In genomic region chr16:57413301-57413730, GRCh38 we compare ENCODE assay signal across 15 cellular contexts. TPM values are rescaled to one million over a fixed set of nuclear protein-coding genes. Genes with fewer than 3 reads are reported as not detected.
DNase-seq lines count a peak whose midpoint lies in the region; ATAC-seq and TF ChIP-seq lines count a peak whose summit lies in the region.
"Had no signal": no experiment of that assay in that cellular context is flagged by ENCODE, and none has a peak within 500 bp of the region (broad histone marks: within the 10 kb centered on the region; RNA-seq: fewer than 3 reads in every experiment).

No MANE protein-coding gene starts in this region.

- no peak overlapping the region for H3K27ac Mint-ChIP-seq in naive thymus-derived CD4-positive, alpha-beta T cell
- H3K27ac Mint-ChIP-seq: CD8-positive, alpha-beta T cell had no signal

- intact Hi-C loops in OCI-LY7 (cut with micrococcal nuclease; ENCODE audit: unreplicated experiment): loop anchor here (1.0 to 10.0 kb wide), 3 partner anchors 113 to 231 kb away; partner anchors contain the start of genes PSME3IP1 and RSPRY1
- intact Hi-C loops in naive thymus-derived CD4-positive, alpha-beta T cell (cut with micrococcal nuclease): no loop called here
- intact Hi-C loops in breast epithelium (cut with DNase I; ENCODE audit: low total_unique reads): no loop called here

- TF ChIP-seq POLR2A in breast epithelium (IDR thresholded peaks at IDR 0.05): no peak

- no peak overlapping the region for H3K4me3 Mint-ChIP-seq in naive thymus-derived CD4-positive, alpha-beta T cell
- H3K4me3 Mint-ChIP-seq: CD8-positive, alpha-beta T cell had no signal

- peaks cover 31% of the 10 kb centered on the region for H3K4me1 ChIP-seq in OCI-LY7 (ENCODE audit: insufficient read depth, low read length, poor library complexity, severe bottlenecking)
- H3K4me1 ChIP-seq in naive thymus-derived CD4-positive, alpha-beta T cell (ENCODE audit: control insufficient read depth in 2 of 2, insufficient read depth in 2 of 2, low read length in 2 of 2): peaks cover 3 to 10% of the 10 kb centered on the region in 2 donors
- no peaks in the 10 kb centered on the region for H3K4me1 ChIP-seq in breast epithelium

- no peaks in the 10 kb centered on the region for H4K20me1 ChIP-seq in OCI-LY7 (ENCODE audit: insufficient read depth, low read length)

- H3K36me3 ChIP-seq in OCI-LY7 (ENCODE audit: insufficient read depth, low read length) (no peaks in the 10 kb centered on the region), breast epithelium (no peaks in the 10 kb centered on the region)
- H3K36me3 ChIP-seq in naive thymus-derived CD4-positive, alpha-beta T cell (ENCODE audit: control insufficient read depth in 2 of 3, insufficient read depth in 3 of 3, low read length in 3 of 3): no peaks in the 10 kb centered on the region
- H3K36me3 ChIP-seq: right lobe of liver had no signal

- peaks cover 0 to 2% (median 0%) of the 10 kb centered on the region in 11 donors for H3K9me3 Mint-ChIP-seq in naive thymus-derived CD4-positive, alpha-beta T cell
- H3K9me3 Mint-ChIP-seq: CD8-positive, alpha-beta T cell had no signal

- H3K4me2 ChIP-seq in OCI-LY7 (ENCODE audit: low read length): peak overlapping the region; percentile 63

- peak overlapping the region; percentile 69 for H3K27ac ChIP-seq in OCI-LY7 (ENCODE audit: low read depth, low read length, poor library complexity, severe bottlenecking)
- no peak overlapping the region for H3K27ac ChIP-seq in substantia nigra (ENCODE audit: low read depth, low read length, poor library complexity, severe bottlenecking)
- H3K27ac ChIP-seq in naive thymus-derived CD4-positive, alpha-beta T cell (ENCODE audit: low read depth, low read length): no peak overlapping the region
- no peak overlapping the region for H3K27ac ChIP-seq in breast epithelium
- H3K27ac ChIP-seq: right lobe of liver had no signal

- H3K4me3 ChIP-seq in OCI-LY7 (ENCODE audit: low read depth, low read length, poor library complexity, severe bottlenecking): peak overlapping the region; percentile 0
- no peak overlapping the region for H3K4me3 ChIP-seq in naive thymus-derived CD4-positive, alpha-beta T cell (ENCODE audit: low read length)
- H3K4me3 ChIP-seq in breast epithelium: no peak overlapping the region
- H3K4me3 ChIP-seq: right lobe of liver had no signal

- H3K36me3 Mint-ChIP-seq in naive thymus-derived CD4-positive, alpha-beta T cell: no peaks in the 10 kb centered on the region
- H3K36me3 Mint-ChIP-seq: CD8-positive, alpha-beta T cell had no signal

- ATAC-seq in GM19455 (IDR thresholded peaks at IDR 0.05; ENCODE audit: unreplicated experiment) (peak; percentile 65), HG02973 (IDR thresholded peaks at IDR 0.05; ENCODE audit: unreplicated experiment) (peak; percentile 55)
- no peak for ATAC-seq in naive thymus-derived CD4-positive, alpha-beta T cell
- ATAC-seq: CD8-positive, alpha-beta T cell; right lobe of liver had no signal

- POLR2A ChIA-PET in OCI-LY7 (lab: Charles Lee): interaction anchor here (0.5 to 1.3 kb wide), 6 partner anchors 9 to 114 kb away, joined by 3 to 5 read pairs (median 3); partner anchors contain the start of genes CIAPIN1 and COQ9
- POLR2A ChIA-PET in naive thymus-derived CD4-positive, alpha-beta T cell (lab: Charles Lee): no interaction called here

- peak; percentile 82 for DNase-seq in GM13976 (ENCODE audit: low spot score)
- peak; percentile 94 for DNase-seq in OCI-LY7 (ENCODE audit: low spot score)
- no peak for DNase-seq in substantia nigra (lab: John Stamatoyannopoulos, UW)
- DNase-seq in naive thymus-derived CD4-positive, alpha-beta T cell: no peak
- no peak for DNase-seq in breast epithelium (ENCODE audit: low spot score in 2 of 2)
- no peak for DNase-seq in T-helper 9 cell
- DNase-seq: activated CD4-positive, alpha-beta T cell treated with anti-CD3 and anti-CD28 coated beads, Interleukin-2, amount 50 U/mL, for 1 hour; CD8-positive, alpha-beta T cell; NCI-H2081; right lobe of liver; Right ventricle myocardium superior had no signal

- no peaks in the 10 kb centered on the region for H3K27me3 ChIP-seq in naive thymus-derived CD4-positive, alpha-beta T cell (ENCODE audit: control insufficient read depth in 2 of 2, insufficient read depth in 2 of 2, low read length in 2 of 2)
- no peaks in the 10 kb centered on the region for H3K27me3 ChIP-seq in breast epithelium
- H3K27me3 ChIP-seq: right lobe of liver had no signal

- H2AFZ ChIP-seq in OCI-LY7 (ENCODE audit: low read length): peak overlapping the region; percentile 68; the same call in 1 of the 2 replicates

- no peaks in the 10 kb centered on the region for H3K79me2 ChIP-seq in OCI-LY7 (ENCODE audit: insufficient read depth, low read depth, low read length)

- H3K4me1 Mint-ChIP-seq in naive thymus-derived CD4-positive, alpha-beta T cell: peaks cover 8 to 23% (median 14%) of the 10 kb centered on the region in 7 donors

- in situ Hi-C loops in GM13976 (cut with MboI; ENCODE audit: low sequenced_read_pairs, unreplicated experiment): loop anchor here (25.0 kb wide), 1 partner anchor 326 kb away; the partner anchor contains the start of gene CPNE2

- no peaks in the 10 kb centered on the region for H3K9me2 ChIP-seq in OCI-LY7 (ENCODE audit: insufficient read depth, low read length)

- no peaks in the 10 kb centered on the region for H3K27me3 Mint-ChIP-seq in naive thymus-derived CD4-positive, alpha-beta T cell

- no TSS peak for BruUV-seq in OCI-LY7 (replicated peaks; lab: Mats Ljungman, UMichigan)

- CTCF ChIA-PET in OCI-LY7 (lab: Charles Lee; ENCODE audit: unreplicated experiment): interaction anchor here (0.6 to 1.2 kb wide), 4 partner anchors 24 to 200 kb away, joined by 3 to 6 read pairs (median 4); partner anchors contain the start of gene POLR2C
- CTCF ChIA-PET in naive thymus-derived CD4-positive, alpha-beta T cell (lab: Charles Lee): interaction anchor here (0.6 to 1.1 kb wide), 2 partner anchors 26 to 113 kb away, joined by 3 read pairs; no protein-coding TSS in a partner anchor

- TF ChIP-seq CTCF in GM13976 (IDR thresholded peaks at IDR 0.05; ENCODE audit: borderline replicate concordance, control extremely low read depth, extremely low read depth, insufficient read depth, missing control alignments) (no peak), OCI-LY7 (conservative IDR thresholded peaks at IDR 0.05; ENCODE audit: low read length) (no peak), breast epithelium (IDR thresholded peaks at IDR 0.05) (no peak)

- H3K9me3 ChIP-seq in OCI-LY7 (ENCODE audit: low read length) (no peaks in the 10 kb centered on the region), breast epithelium (no peaks in the 10 kb centered on the region)
- H3K9me3 ChIP-seq in naive thymus-derived CD4-positive, alpha-beta T cell (ENCODE audit: control insufficient read depth in 2 of 3, low read length in 3 of 3): no peaks in the 10 kb centered on the region
- H3K9me3 ChIP-seq: right lobe of liver had no signal

RNA-seq across cellular contexts. Expression of gene CCL17, which starts 8.7 kb away (rescaled TPM):
- not detected in 2 replicates for total RNA-seq in OCI-LY7 (2014; rRNA removed; shearing (Covaris generic))
- not detected in 2 replicates for total RNA-seq in OCI-LY7 (2022)
- under 1 TPM in 1 of 5 experiments, not detected in 4; 0.60 TPM for total RNA-seq in naive thymus-derived CD4-positive, alpha-beta T cell
- polyA plus RNA-seq in naive thymus-derived CD4-positive, alpha-beta T cell: not detected
- total RNA-seq in breast epithelium: not detected
- total RNA-seq: CD8-positive, alpha-beta T cell; HT1080; mononuclear cell; right lobe of liver; Right ventricle myocardium superior had no signal

RNA-seq across cellular contexts. Expression of gene CIAPIN1, which starts 33.9 kb away (rescaled TPM):
- 47.7 and 72.1 TPM in 2 replicates for total RNA-seq in OCI-LY7 (2014; rRNA removed; shearing (Covaris generic))
- total RNA-seq in OCI-LY7 (2022) (56.2 and 58.9 TPM in 2 replicates), breast epithelium (10 to 100 TPM; 23.4 to 33.2 (median 28.8) TPM)
- total RNA-seq in naive thymus-derived CD4-positive, alpha-beta T cell: 10 to 100 TPM; 33.6 to 52.8 (median 35.8) TPM
- 100 to 1,000 TPM in 1 of 2 donors, 10 to 100 TPM in 1; 65.2 to 119 TPM for polyA plus RNA-seq in naive thymus-derived CD4-positive, alpha-beta T cell

RNA-seq across cellular contexts. Expression of gene COQ9, which starts 34.0 kb away (rescaled TPM):
- total RNA-seq in OCI-LY7 (2014; rRNA removed; shearing (Covaris generic)): 30.5 and 31.3 TPM in 2 replicates
- total RNA-seq in OCI-LY7 (2022): 43.9 and 45.2 TPM in 2 replicates
- 10 to 100 TPM; 16.4 to 45.4 (median 36.6) TPM for total RNA-seq in naive thymus-derived CD4-positive, alpha-beta T cell
- polyA plus RNA-seq in naive thymus-derived CD4-positive, alpha-beta T cell: 10 to 100 TPM; 25.7 to 51.7 TPM
- 10 to 100 TPM; 36.0 to 42.6 (median 40.7) TPM for total RNA-seq in breast epithelium

RNA-seq across cellular contexts. Expression of gene CX3CL1, which starts 41.0 kb away (rescaled TPM):
- total RNA-seq in OCI-LY7 (2014; rRNA removed; shearing (Covaris generic)): not detected in 2 replicates
- total RNA-seq in OCI-LY7 (2022): not detected in 2 replicates
- not detected for total RNA-seq in naive thymus-derived CD4-positive, alpha-beta T cell
- polyA plus RNA-seq in naive thymus-derived CD4-positive, alpha-beta T cell: not detected
- total RNA-seq in breast epithelium: 100 to 1,000 TPM in 1 of 3 donors, 10 to 100 TPM in 1, 1 to 10 TPM in 1; 6.2 to 164 (median 58.0) TPM
- total RNA-seq: CD8-positive, alpha-beta T cell; mononuclear cell had no signal

RNA-seq across cellular contexts. Expression of gene POLR2C, which starts 49.2 kb away (rescaled TPM):
- 98.1 and 101 TPM in 2 replicates for total RNA-seq in OCI-LY7 (2014; rRNA removed; shearing (Covaris generic))
- total RNA-seq in OCI-LY7 (2022) (51.3 and 52.3 TPM in 2 replicates), breast epithelium (100 to 1,000 TPM; 119 to 129 (median 127) TPM)
- 10 to 100 TPM; 63.4 to 96.3 (median 81.4) TPM for total RNA-seq in naive thymus-derived CD4-positive, alpha-beta T cell
- polyA plus RNA-seq in naive thymus-derived CD4-positive, alpha-beta T cell: 10 to 100 TPM; 45.0 to 55.7 TPM

Comparison
In these comparisons a context has a peak if more than half of its experiments do, and no peak if none do; other contexts are left out.
1. DNase-seq: peak in GM13976 (single experiment) and OCI-LY7 (single experiment); none in substantia nigra (0 of 49), naive thymus-derived CD4-positive, alpha-beta T cell (0 of 9), breast epithelium (0 of 2) and T-helper 9 cell (single experiment).